30 cellular contexts compared by ENCODE assay signal in genomic region chr17:30207655-30208054, GRCh38. TPM values are rescaled to one million over a fixed set of nuclear protein-coding genes. Genes with fewer than 3 reads are reported as not detected.
"Had no signal": no experiment of that assay in that cellular context is flagged by ENCODE, and none has a peak within 500 bp of the region (broad histone marks: within the 10 kb centered on the region; RNA-seq: fewer than 3 reads in every experiment).

No MANE protein-coding gene starts in this region.

- H3K4me3 Mint-ChIP-seq: activated CD4-positive, alpha-beta T cell treated with anti-CD3 and anti-CD28 coated beads, Interleukin-2, amount 10 ng/mL, durations not matched to agents 24 days and 14 days; activated CD8-positive, alpha-beta T cell treated with anti-CD3 and anti-CD28 coated beads for 36 hours; activated naive CD8-positive, alpha-beta T cell treated with anti-CD3 and anti-CD28 coated beads for 36 hours; activated T-cell treated with anti-CD3 and anti-CD28 coated beads, Interleukin-2, amount 50 U/mL, for 4 hours; central memory CD8-positive, alpha-beta T cell; immature natural killer cell; mesothelial cell of epicardium; naive thymus-derived CD8-positive, alpha-beta T cell; neural progenitor cell; stimulated activated naive CD8-positive, alpha-beta T cell treated with anti-CD3 and anti-CD28 coated beads, Interleukin-15, Interleukin-2, amounts not matched to agents 100 ng/mL and 50 ng/mL, for 24 hours; T-cell; T-helper 2 cell treated with Interferon-gamma antibody and Interleukin-4, amounts not matched to agents 5 μg/mL and 100 μg/mL, for 36 hours had no signal

- H3K9me3 Mint-ChIP-seq: activated CD4-positive, alpha-beta T cell treated with anti-CD3 and anti-CD28 coated beads, Interleukin-2, amount 10 ng/mL, durations not matched to agents 24 days and 14 days; activated CD8-positive, alpha-beta T cell treated with anti-CD3 and anti-CD28 coated beads for 36 hours; activated naive CD8-positive, alpha-beta T cell treated with anti-CD3 and anti-CD28 coated beads for 36 hours; activated T-cell treated with anti-CD3 and anti-CD28 coated beads, Interleukin-2, amount 50 U/mL, for 4 hours; activated T-helper 2 cell treated with anti-CD3 and anti-CD28 coated beads, Interferon-gamma antibody, Interleukin-2, Interleukin-4, amounts not matched to agents 10 μg/mL and 5 μg/mL and 100 μg/mL, durations not matched to agents 14 hours and 24 hours and 36 hours; central memory CD8-positive, alpha-beta T cell; immature natural killer cell; mesothelial cell of epicardium; naive thymus-derived CD8-positive, alpha-beta T cell; neural progenitor cell; stimulated activated naive CD8-positive, alpha-beta T cell treated with anti-CD3 and anti-CD28 coated beads, Interleukin-15, Interleukin-2, amounts not matched to agents 100 ng/mL and 50 ng/mL, for 24 hours; T-cell; T-helper 2 cell treated with Interferon-gamma antibody and Interleukin-4, amounts not matched to agents 5 μg/mL and 100 μg/mL, for 36 hours had no signal

- H3K4me1 ChIP-seq: breast epithelium, left lung, neural progenitor cell, thyroid gland had no signal

- H3K4me1 Mint-ChIP-seq: activated CD4-positive, alpha-beta T cell treated with anti-CD3 and anti-CD28 coated beads, Interleukin-2, amount 10 ng/mL, durations not matched to agents 24 days and 14 days; T-cell had no signal

- H3K36me3 ChIP-seq: breast epithelium, left lung, neural progenitor cell, thyroid gland had no signal

- H3K4me3 ChIP-seq: breast epithelium, left lung, lung, neural progenitor cell, thyroid gland had no signal

- DNase-seq: activated CD4-positive, alpha-beta T cell treated with anti-CD3 and anti-CD28 coated beads, Interleukin-2, amount 10 ng/mL, durations not matched to agents 24 days and 14 days; activated CD8-positive, alpha-beta T cell treated with anti-CD3 and anti-CD28 coated beads for 36 hours; activated naive CD4-positive, alpha-beta T cell treated with Interleukin-2 at 50 U/mL for 16 hours; activated naive CD8-positive, alpha-beta T cell treated with anti-CD3 and anti-CD28 coated beads for 36 hours; activated T-cell treated with anti-CD3 and anti-CD28 coated beads, Interleukin-2, amount 50 U/mL, for 4 hours; foreskin fibroblast; immature natural killer cell; kidney glomerular epithelial cell; left lung; naive thymus-derived CD8-positive, alpha-beta T cell; retina; stimulated activated CD4-positive, alpha-beta T cell treated with anti-CD3 and anti-CD28 coated beads, Interleukin-4, amount 100 ng/mL, for 1 hour; substantia nigra; T-cell; thyroid gland had no signal

- H3K9ac ChIP-seq: neural progenitor cell had no signal

- H3K27ac ChIP-seq: breast epithelium, neural progenitor cell, thyroid gland, VCaP had no signal

- H3K27me3 ChIP-seq: left lung, neural progenitor cell, thyroid gland had no signal

- H3K27ac Mint-ChIP-seq: activated CD4-positive, alpha-beta T cell treated with anti-CD3 and anti-CD28 coated beads, Interleukin-2, amount 10 ng/mL, durations not matched to agents 24 days and 14 days; activated CD8-positive, alpha-beta T cell treated with anti-CD3 and anti-CD28 coated beads for 36 hours; activated naive CD8-positive, alpha-beta T cell treated with anti-CD3 and anti-CD28 coated beads for 36 hours; activated T-helper 2 cell treated with anti-CD3 and anti-CD28 coated beads, Interferon-gamma antibody, Interleukin-2, Interleukin-4, amounts not matched to agents 10 μg/mL and 5 μg/mL and 100 μg/mL, durations not matched to agents 14 hours and 24 hours and 36 hours; mesothelial cell of epicardium; neural progenitor cell; stimulated activated naive CD8-positive, alpha-beta T cell treated with anti-CD3 and anti-CD28 coated beads, Interleukin-15, Interleukin-2, amounts not matched to agents 100 ng/mL and 50 ng/mL, for 24 hours; T-cell; T-helper 2 cell treated with Interferon-gamma antibody and Interleukin-4, amounts not matched to agents 5 μg/mL and 100 μg/mL, for 36 hours had no signal

- ATAC-seq: activated CD4-positive, CD25-positive, alpha-beta regulatory T cell treated with anti-CD3 and anti-CD28 coated beads, Interleukin-2, amount 50 U/mL, for 24 hours; activated CD8-positive, alpha-beta T cell treated with anti-CD3 and anti-CD28 coated beads for 36 hours; activated T-cell treated with anti-CD3 and anti-CD28 coated beads, Interleukin-2, amount 50 U/mL, for 4 hours; left lung; naive thymus-derived CD8-positive, alpha-beta T cell; T-cell had no signal

- H3K36me3 Mint-ChIP-seq: activated naive CD8-positive, alpha-beta T cell treated with anti-CD3 and anti-CD28 coated beads for 36 hours; immature natural killer cell; mesothelial cell of epicardium; naive thymus-derived CD8-positive, alpha-beta T cell; neural progenitor cell; T-cell had no signal

- H2AFZ ChIP-seq: neural progenitor cell had no signal

- FAIRE-seq: astrocyte, colon, endometrium had no signal

- H3K9me3 ChIP-seq: breast epithelium, left lung, thyroid gland had no signal

- H3K27me3 Mint-ChIP-seq: activated CD8-positive, alpha-beta T cell treated with anti-CD3 and anti-CD28 coated beads for 36 hours had no signal

- H3K4me2 ChIP-seq: neural progenitor cell had no signal

RNA-seq across cellular contexts. Expression of gene SLC6A4, which starts 27.8 kb away (rescaled TPM):
- total RNA-seq: activated CD4-positive, alpha-beta T cell treated with anti-CD3 and anti-CD28 coated beads, Interleukin-2, amount 10 ng/mL, durations not matched to agents 24 days and 14 days; activated CD8-positive, alpha-beta T cell treated with anti-CD3 and anti-CD28 coated beads for 36 hours; activated naive CD8-positive, alpha-beta T cell treated with anti-CD3 and anti-CD28 coated beads for 36 hours; activated T-cell treated with anti-CD3 and anti-CD28 coated beads, Interleukin-2, amount 50 U/mL, for 4 hours; activated T-helper 2 cell treated with anti-CD3 and anti-CD28 coated beads, Interferon-gamma antibody, Interleukin-2, Interleukin-4, amounts not matched to agents 10 μg/mL and 5 μg/mL and 100 μg/mL, durations not matched to agents 14 hours and 24 hours and 36 hours; astrocyte; epithelial cell of proximal tubule; fibroblast of lung; naive thymus-derived CD8-positive, alpha-beta T cell had no signal
- polyA plus RNA-seq: fibroblast of lung had no signal
